2 cellular contexts compared by ENCODE assay signal in the genomic region with DNA sequence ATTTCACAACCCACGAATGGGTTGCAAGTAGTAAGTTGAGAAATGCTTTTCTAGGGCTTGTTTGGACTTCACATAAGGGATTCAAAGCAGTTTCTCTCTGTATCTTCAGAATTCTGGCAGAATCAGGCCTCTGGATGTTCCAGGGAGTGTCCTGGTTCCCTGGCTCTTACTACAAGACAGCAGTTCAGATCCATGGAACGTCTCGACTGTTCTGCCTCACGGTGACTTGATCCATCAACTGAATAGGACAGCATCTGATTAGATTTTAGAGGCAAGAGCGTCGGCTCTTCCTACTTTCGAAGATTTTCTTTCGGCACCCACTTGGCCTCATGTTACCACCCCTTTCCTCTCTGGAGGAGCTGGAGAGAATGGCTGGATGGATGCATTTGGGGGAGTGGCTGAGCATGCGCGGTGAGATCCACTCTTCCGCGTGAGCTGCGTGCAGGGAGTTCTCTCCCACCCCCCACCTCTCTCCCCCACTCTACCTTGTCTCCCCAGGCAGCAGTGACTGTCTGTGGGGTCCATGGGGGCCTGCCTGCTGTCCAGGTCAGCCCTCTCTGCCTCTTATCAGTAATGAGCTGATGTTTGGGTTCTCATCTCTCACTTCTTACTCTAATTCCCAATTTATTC.
TF ChIP-seq lines count a peak whose summit lies in the region.

No MANE protein-coding gene starts in this region.

TF ChIP-seq in IMR-90, 13 proteins besides CTCF, POLR2A, EP300 and RAD21:
- no peak for TF ChIP-seq MAZ (IDR thresholded peaks at IDR 0.05; ENCODE audit: borderline replicate concordance, low read depth, low read length)
- no peak for TF ChIP-seq CEBPB (IDR thresholded peaks at IDR 0.05; ENCODE audit: low read depth, low read length)
- no peak for TF ChIP-seq NFE2L2 (IDR thresholded peaks at IDR 0.05; ENCODE audit: low read depth, low read length)
- no peak for TF ChIP-seq RCOR1 (IDR thresholded peaks at IDR 0.05; ENCODE audit: insufficient replicate concordance, low read length)
- TF ChIP-seq, protein P1, sequence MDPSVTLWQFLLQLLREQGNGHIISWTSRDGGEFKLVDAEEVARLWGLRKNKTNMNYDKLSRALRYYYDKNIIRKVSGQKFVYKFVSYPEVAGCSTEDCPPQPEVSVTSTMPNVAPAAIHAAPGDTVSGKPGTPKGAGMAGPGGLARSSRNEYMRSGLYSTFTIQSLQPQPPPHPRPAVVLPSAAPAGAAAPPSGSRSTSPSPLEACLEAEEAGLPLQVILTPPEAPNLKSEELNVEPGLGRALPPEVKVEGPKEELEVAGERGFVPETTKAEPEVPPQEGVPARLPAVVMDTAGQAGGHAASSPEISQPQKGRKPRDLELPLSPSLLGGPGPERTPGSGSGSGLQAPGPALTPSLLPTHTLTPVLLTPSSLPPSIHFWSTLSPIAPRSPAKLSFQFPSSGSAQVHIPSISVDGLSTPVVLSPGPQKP (IDR thresholded peaks at IDR 0.05; ENCODE audit: borderline replicate concordance, low read depth, low read length), result no peak
- TF ChIP-seq FOS (IDR thresholded peaks at IDR 0.05; ENCODE audit: low read depth, low read length), result no peak
- no peak for TF ChIP-seq CHD1 (IDR thresholded peaks at IDR 0.05; ENCODE audit: low read depth, low read length)
- no peak for TF ChIP-seq SMC3 (IDR thresholded peaks at IDR 0.05; ENCODE audit: low read depth, low read length)

TF ChIP-seq in H1, 55 proteins besides CTCF, POLR2A, EP300 and RAD21:
- no peak for TF ChIP-seq CREB1 (IDR thresholded peaks at IDR 0.05)
- TF ChIP-seq TAF1 (IDR thresholded peaks at IDR 0.05; ENCODE audit: low read depth, low read length), result no peak
- no peak for TF ChIP-seq GABPA (IDR thresholded peaks at IDR 0.05; ENCODE audit: borderline replicate concordance, insufficient read depth, low read length)
- TF ChIP-seq, protein P2, sequence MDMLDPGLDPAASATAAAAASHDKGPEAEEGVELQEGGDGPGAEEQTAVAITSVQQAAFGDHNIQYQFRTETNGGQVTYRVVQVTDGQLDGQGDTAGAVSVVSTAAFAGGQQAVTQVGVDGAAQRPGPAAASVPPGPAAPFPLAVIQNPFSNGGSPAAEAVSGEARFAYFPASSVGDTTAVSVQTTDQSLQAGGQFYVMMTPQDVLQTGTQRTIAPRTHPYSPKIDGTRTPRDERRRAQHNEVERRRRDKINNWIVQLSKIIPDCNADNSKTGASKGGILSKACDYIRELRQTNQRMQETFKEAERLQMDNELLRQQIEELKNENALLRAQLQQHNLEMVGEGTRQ (IDR thresholded peaks at IDR 0.05; ENCODE audit: low read length), result no peak
- TF ChIP-seq KDM4A (IDR thresholded peaks at IDR 0.05; ENCODE audit: low read depth, low read length, severe bottlenecking), result no peak
- TF ChIP-seq NRF1 (IDR thresholded peaks at IDR 0.05; ENCODE audit: low read depth, low read length), result no peak
- TF ChIP-seq KDM5A (IDR thresholded peaks at IDR 0.05; ENCODE audit: low read length), result no peak
- TF ChIP-seq POLR2AphosphoS5 (IDR thresholded peaks at IDR 0.05; ENCODE audit: low read depth, low read length), result no peak
- TF ChIP-seq SIN3A (conservative IDR thresholded peaks at IDR 0.05 in 1 of 2, IDR thresholded peaks at IDR 0.05 in 1 of 2; ENCODE audit: low read depth in 1 of 2, low read length in 2 of 2), result no peak
- TF ChIP-seq EGR1 (IDR thresholded peaks at IDR 0.05; ENCODE audit: borderline replicate concordance, low read depth, low read length), result no peak
- no peak for TF ChIP-seq BCL11A (IDR thresholded peaks at IDR 0.05; ENCODE audit: low read depth in 2 of 2, low read length in 2 of 2)
- no peak for TF ChIP-seq CHD1 (IDR thresholded peaks at IDR 0.05; ENCODE audit: low read depth, low read length)
- no peak for TF ChIP-seq SIRT6 (IDR thresholded peaks at IDR 0.05; ENCODE audit: low read length)
- TF ChIP-seq SP1 (IDR thresholded peaks at IDR 0.05; ENCODE audit: low read depth, low read length), result no peak
- TF ChIP-seq GTF2F1 (IDR thresholded peaks at IDR 0.05; ENCODE audit: borderline replicate concordance, low read depth, low read length), result no peak
- no peak for TF ChIP-seq TEAD4 (IDR thresholded peaks at IDR 0.05; ENCODE audit: low read depth, low read length)
- TF ChIP-seq EZH2 (IDR thresholded peaks at IDR 0.05; ENCODE audit: low read depth, low read length, severe bottlenecking), result no peak
- no peak for TF ChIP-seq ASH2L (IDR thresholded peaks at IDR 0.05; ENCODE audit: low read length)
- no peak for TF ChIP-seq RFX5 (IDR thresholded peaks at IDR 0.05; ENCODE audit: borderline replicate concordance, low read depth, low read length)
